ENCODE assay signal across 22 cellular contexts in the genomic region with DNA sequence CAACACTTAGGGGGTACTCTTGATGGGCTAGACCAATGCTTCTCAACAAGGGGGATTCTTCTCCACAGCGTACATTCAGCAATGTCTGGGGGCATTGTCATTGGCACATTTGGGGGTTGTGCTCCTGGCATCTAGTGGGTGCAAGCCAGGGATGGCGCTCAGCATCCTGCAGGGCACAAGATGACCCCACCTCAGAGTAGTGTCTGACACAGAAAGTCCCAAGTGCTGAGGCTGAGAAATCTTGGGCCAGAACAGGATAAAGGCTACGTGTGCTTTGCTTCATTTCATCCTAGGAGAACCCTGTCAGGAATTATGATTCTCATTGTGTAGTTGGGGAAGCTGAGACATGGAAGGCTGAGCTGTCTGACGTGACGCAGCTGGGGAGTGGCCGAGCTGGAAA.
"Had no signal": no experiment of that assay in that cellular context is flagged by ENCODE, and none has a peak within 500 bp of the region (broad histone marks: within the 10 kb centered on the region; RNA-seq: fewer than 3 reads in every experiment).

No MANE protein-coding gene starts in this region.

- DNase-seq: hippocampal formation; immature natural killer cell; kidney; left colon; left ventricle myocardium inferior; naive thymus-derived CD8-positive, alpha-beta T cell; nucleus accumbens; right cardiac atrium; stimulated activated CD4-positive, alpha-beta T cell treated with anti-CD3 and anti-CD28 coated beads, Interleukin-12 subunit alpha, Interleukin-12 subunit beta, amount 100 ng/mL, for 4 hours; stimulated activated CD4-positive, alpha-beta T cell treated with anti-CD3 and anti-CD28 coated beads, Interleukin-15, amount 100 ng/mL, for 24 hours; stimulated activated CD4-positive, alpha-beta T cell treated with anti-CD3 and anti-CD28 coated beads, Interleukin-2, amount 100 ng/mL, for 24 hours; stimulated activated CD4-positive, alpha-beta T cell treated with anti-CD3 and anti-CD28 coated beads, Interleukin-4, amount 100 ng/mL, for 1 hour; stimulated activated naive B cell treated with anti-CD40 and anti-IgM and Interleukin-4, amounts not matched to agents 10 μg/mL and 1 μg/mL and 100 μg/mL, for 72 hours; stimulated activated naive CD8-positive, alpha-beta T cell treated with anti-CD3 and anti-CD28 coated beads, Interleukin-15, Interleukin-2, amounts not matched to agents 100 U/mL and 50 U/mL, for 24 hours; stomach; testis; tibial artery; trophoblast cell; upper lobe of right lung had no signal

- H3K27me3 ChIP-seq: testis, tibial artery, upper lobe of right lung had no signal

- H3K4me3 ChIP-seq: left ventricle myocardium inferior, lung, skin epidermis, stomach, testis, tibial artery, upper lobe of right lung had no signal

- ATAC-seq: left colon; naive thymus-derived CD8-positive, alpha-beta T cell; right cardiac atrium; sciatic nerve; stimulated activated naive B cell treated with anti-CD40 and anti-IgM and Interleukin-4, amounts not matched to agents 10 μg/mL and 1 μg/mL and 100 μg/mL, for 72 hours; stimulated activated naive CD8-positive, alpha-beta T cell treated with anti-CD3 and anti-CD28 coated beads, Interleukin-15, Interleukin-2, amounts not matched to agents 100 U/mL and 50 U/mL, for 24 hours; upper lobe of right lung had no signal

- H3K27ac ChIP-seq: left ventricle myocardium inferior, skin epidermis, stomach, testis, tibial artery, upper lobe of right lung had no signal

- H3K4me1 ChIP-seq: stomach, upper lobe of right lung had no signal

- H3K36me3 ChIP-seq: left ventricle myocardium inferior, stomach, tibial artery, upper lobe of right lung had no signal

- H3K9me3 ChIP-seq: left ventricle myocardium inferior, stomach, testis, tibial artery, upper lobe of right lung had no signal
